Comparison of ENCODE assay signal across 8 cellular contexts in genomic region chr13:33015791-33016323, GRCh38. TPM values are rescaled to one million over a fixed set of nuclear protein-coding genes. Genes with fewer than 3 reads are reported as not detected.
DNase-seq lines count a peak whose midpoint lies in the region; ATAC-seq, FAIRE-seq and TF ChIP-seq lines count a peak whose summit lies in the region.

No MANE protein-coding gene starts in this region.

- TF ChIP-seq EP300 in HepG2 (IDR thresholded peaks at IDR 0.05; ENCODE audit: low read depth in 2 of 2, low read length in 2 of 2) (no peak), HepG2 (CRISPR knock-in tag; IDR thresholded peaks at IDR 0.05; ENCODE audit: borderline replicate concordance) (no peak)

- H3K9me3 Mint-ChIP-seq in CD8-positive, alpha-beta memory T cell, result peaks cover 0 to 4% (median 0%) of the 10 kb centered on the region in 5 donors
- H3K9me3 Mint-ChIP-seq in activated naive CD8-positive, alpha-beta T cell (ENCODE audit: low read depth), result no peaks in the 10 kb centered on the region
- H3K9me3 Mint-ChIP-seq in type B pancreatic cell, result no peaks in the 10 kb centered on the region

- CTCF ChIA-PET in CD8-positive, alpha-beta memory T cell (lab: Charles Lee), result no interaction called here
- CTCF ChIA-PET in HepG2 (lab: Yijun Ruan, JAX; ENCODE audit: low intra/inter-chr PET ratio, low total read pairs), result no interaction called here

- POLR2A ChIA-PET in CD8-positive, alpha-beta memory T cell (lab: Charles Lee), result no interaction called here
- POLR2A ChIA-PET in HepG2 (lab: Yijun Ruan, JAX), result no interaction called here

- no TSS peak for BruUV-seq in HepG2 (replicated peaks; lab: Mats Ljungman, UMichigan)

- no peak overlapping the region for H3K27ac Mint-ChIP-seq in CD8-positive, alpha-beta memory T cell
- no peak overlapping the region for H3K27ac Mint-ChIP-seq in activated naive CD8-positive, alpha-beta T cell
- peak overlapping the region; percentile 80 for H3K27ac Mint-ChIP-seq in type B pancreatic cell

- H3K36me3 Mint-ChIP-seq in CD8-positive, alpha-beta memory T cell, result no peaks in the 10 kb centered on the region
- no peaks in the 10 kb centered on the region for H3K36me3 Mint-ChIP-seq in activated naive CD8-positive, alpha-beta T cell
- H3K36me3 Mint-ChIP-seq in type B pancreatic cell, result no peaks in the 10 kb centered on the region

- H3K4me2 ChIP-seq in HepG2 (ENCODE audit: low read depth, low read length), result peak overlapping the region; percentile 53

- H3K27me3 ChIP-seq in CD8-positive, alpha-beta memory T cell (ENCODE audit: insufficient read depth, low read length, poor library complexity, severe bottlenecking), result peaks cover 14% of the 10 kb centered on the region
- peaks cover 1 to 16% of the 10 kb centered on the region in 2 experiments; a peak in 4 of 5 replicates for H3K27me3 ChIP-seq in HepG2 (ENCODE audit: control insufficient read depth in 1 of 2, insufficient read depth in 2 of 2, low read length in 2 of 2)

- 93% methylated on average over 12 of the region's 52 CpGs for WGBS in HepG2 (ENCODE audit: low lambda C conversion rate)

- no peaks in the 10 kb centered on the region for H3K79me2 ChIP-seq in HepG2 (ENCODE audit: insufficient read depth, low read length)

- no peak for FAIRE-seq in HepG2 (lab: Jason Lieb, UNC)

- in situ Hi-C loops in HepG2 (cut with HindIII; ENCODE audit: extremely low pct_ligation_motif_present, low pct_unique_long_range_greater_than_20kb), result no loop called here

- TF ChIP-seq CTCF in HepG2 (CRISPR knock-in tag; IDR thresholded peaks at IDR 0.05) (no peak), type B pancreatic cell (conservative IDR thresholded peaks at IDR 0.05) (no peak)

- intact Hi-C loops in HepG2 (cut with micrococcal nuclease; ENCODE audit: unreplicated experiment), result no loop called here

- H2AFZ ChIP-seq in HepG2 (ENCODE audit: low read length), result no peak overlapping the region

- no peaks in the 10 kb centered on the region for H4K20me1 ChIP-seq in HepG2 (ENCODE audit: insufficient read depth, low read length)

- no peak for TF ChIP-seq POLR2A in HepG2 (IDR thresholded peaks at IDR 0.05; ENCODE audit: insufficient read depth in 1 of 2, low read depth in 2 of 2, low read length in 2 of 2)

- no peak overlapping the region for H3K27ac ChIP-seq in CD8-positive, alpha-beta memory T cell (ENCODE audit: low read depth, low read length)
- no peak overlapping the region for H3K27ac ChIP-seq in HepG2 (ENCODE audit: extremely low read length, insufficient read depth, low read length)

- TF ChIP-seq RAD21 in HepG2 (CRISPR knock-in tag; IDR thresholded peaks at IDR 0.05), result no peak

- no peak for DNase-seq in CD8-positive, alpha-beta memory T cell
- DNase-seq in HepG2 (ENCODE audit: low spot score), result no peak
- DNase-seq in type B pancreatic cell (ENCODE audit: extremely low spot score, unreplicated experiment), result peak; percentile 71
- DNase-seq in SHP77 (lab: John Stamatoyannopoulos, UW), result no peak
- no peak for DNase-seq in NCI-H1092 (lab: John Stamatoyannopoulos, UW)

- ATAC-seq in GM21390 (IDR thresholded peaks at IDR 0.05; ENCODE audit: unreplicated experiment), result peak; percentile 8
- peak; percentile 51; the same call in 2 of the 3 replicates for ATAC-seq in HepG2
- no peak for ATAC-seq in HG02610 (IDR thresholded peaks at IDR 0.05; ENCODE audit: unreplicated experiment)

- no peak overlapping the region for H3K4me3 ChIP-seq in CD8-positive, alpha-beta memory T cell (ENCODE audit: low read length)
- H3K4me3 ChIP-seq in HepG2 (replicated peaks in 1 of 3; ENCODE audit: insufficient read depth in 1 of 3, low read depth in 2 of 3, low read length in 3 of 3), result peak overlapping the region in 1 of 3 experiments; percentile 23; a peak in 1 of 6 replicates

- no peak overlapping the region for H3K9ac ChIP-seq in HepG2 (ENCODE audit: insufficient read depth, low read depth, low read length)

- H3K27me3 Mint-ChIP-seq in CD8-positive, alpha-beta memory T cell, result peaks cover 52 to 68% of the 10 kb centered on the region in 2 donors
- peaks cover 57% of the 10 kb centered on the region for H3K27me3 Mint-ChIP-seq in activated naive CD8-positive, alpha-beta T cell
- H3K27me3 Mint-ChIP-seq in type B pancreatic cell, result peaks cover 64% of the 10 kb centered on the region

- H3K9me3 ChIP-seq in CD8-positive, alpha-beta memory T cell (ENCODE audit: low read length), result no peaks in the 10 kb centered on the region
- H3K9me3 ChIP-seq in HepG2 (ENCODE audit: low read length), result no peaks in the 10 kb centered on the region

- H3K36me3 ChIP-seq in CD8-positive, alpha-beta memory T cell (ENCODE audit: insufficient read depth, low read length), result no peaks in the 10 kb centered on the region
- H3K36me3 ChIP-seq in HepG2 (replicated peaks in 1 of 2; ENCODE audit: control insufficient read depth in 1 of 2, insufficient read depth in 2 of 2, low read length in 2 of 2), result no peaks in the 10 kb centered on the region

- H3K4me1 Mint-ChIP-seq in CD8-positive, alpha-beta memory T cell, result peaks cover 10 to 21% (median 16%) of the 10 kb centered on the region in 3 donors
- peaks cover 15% of the 10 kb centered on the region for H3K4me1 Mint-ChIP-seq in activated naive CD8-positive, alpha-beta T cell (ENCODE audit: low read depth)
- H3K4me1 Mint-ChIP-seq in type B pancreatic cell (ENCODE audit: unreplicated experiment), result peaks cover 14% of the 10 kb centered on the region

- peak overlapping the region; percentile 8 to 69 (median 60) for H3K4me3 Mint-ChIP-seq in CD8-positive, alpha-beta memory T cell
- peak overlapping the region; percentile 79 for H3K4me3 Mint-ChIP-seq in activated naive CD8-positive, alpha-beta T cell
- H3K4me3 Mint-ChIP-seq in type B pancreatic cell, result peak overlapping the region; percentile 83

- H3K4me1 ChIP-seq in CD8-positive, alpha-beta memory T cell (ENCODE audit: insufficient read depth, low read length), result no peaks in the 10 kb centered on the region
- no peaks in the 10 kb centered on the region for H3K4me1 ChIP-seq in HepG2 (ENCODE audit: insufficient read depth, low read length)

TF ChIP-seq in HepG2, 621 proteins besides CTCF, POLR2A, EP300 and RAD21 (continues in another document):
- TF ChIP-seq ZNF605 (CRISPR knock-in tag; IDR thresholded peaks at IDR 0.05), result no peak
- TF ChIP-seq PHF20 (CRISPR knock-in tag; IDR thresholded peaks at IDR 0.05), result no peak
- no peak for TF ChIP-seq PCBP2 (optimal IDR thresholded peaks at IDR 0.05; ENCODE audit: low read depth, low read length, poor library complexity, severe bottlenecking)
- no peak for TF ChIP-seq ZSCAN9 (CRISPR knock-in tag; IDR thresholded peaks at IDR 0.05; ENCODE audit: borderline replicate concordance)
- no peak for TF ChIP-seq ZNF232 (CRISPR knock-in tag; IDR thresholded peaks at IDR 0.05; ENCODE audit: borderline replicate concordance)
- TF ChIP-seq GMEB1 (CRISPR knock-in tag; IDR thresholded peaks at IDR 0.05; ENCODE audit: borderline replicate concordance), result no peak
- no peak for TF ChIP-seq MIXL1 (CRISPR knock-in tag; IDR thresholded peaks at IDR 0.05)
- TF ChIP-seq PAWR (CRISPR knock-in tag; IDR thresholded peaks at IDR 0.05; ENCODE audit: borderline replicate concordance), result no peak
- no peak for TF ChIP-seq HCFC1 (IDR thresholded peaks at IDR 0.05; ENCODE audit: low read depth, low read length)

RNA-seq across cellular contexts. Expression of gene KL, which starts 0.4 kb away (rescaled TPM):
- total RNA-seq in CD8-positive, alpha-beta memory T cell, result under 1 TPM; 0.20 to 0.35 TPM
- polyA plus RNA-seq in CD8-positive, alpha-beta memory T cell, result not detected
- not detected in 2 replicates for total RNA-seq in HepG2 (2016; rRNA removed; fragmentation: Illumina TruSeq; extraction: Trizol)
- total RNA-seq in HepG2 (2016; cell fraction: cytosol; rRNA removed; fragmentation: Illumina TruSeq; extraction: Trizol; ENCODE audit: low read depth), result not detected in 2 replicates
- not detected in 2 replicates for total RNA-seq in HepG2 (2016; cell fraction: insoluble cytoplasmic fraction; rRNA removed; fragmentation: Illumina TruSeq; extraction: Trizol)
- total RNA-seq in HepG2 (2016; cell fraction: membrane; rRNA removed; fragmentation: Illumina TruSeq; extraction: Trizol), result not detected in 2 replicates
- not detected in 2 replicates for total RNA-seq in HepG2 (2016; cell fraction: nucleus; rRNA removed; fragmentation: Illumina TruSeq; extraction: Trizol)
- not detected in 2 replicates for polyA plus RNA-seq in HepG2 (2011; rRNA removed)
- not detected in 2 replicates for polyA plus RNA-seq in HepG2 (2011; cell fraction: cytosol; rRNA removed)
- not detected in 2 replicates for polyA plus RNA-seq in HepG2 (2011; cell fraction: nucleus; rRNA removed)
- not detected in 2 replicates for polyA plus RNA-seq in HepG2 (2012)
- not detected in 2 replicates for polyA plus RNA-seq in HepG2 (2016; cell fraction: cytosol; fragmentation: Illumina TruSeq; extraction: Trizol; ENCODE audit: low read depth)
- polyA plus RNA-seq in HepG2 (2016; cell fraction: insoluble cytoplasmic fraction; fragmentation: Illumina TruSeq; extraction: Trizol; ENCODE audit: low read depth), result not detected in 2 replicates
- polyA plus RNA-seq in HepG2 (2016; cell fraction: membrane; fragmentation: Illumina TruSeq; extraction: Trizol; ENCODE audit: low read depth), result not detected in 2 replicates
- polyA plus RNA-seq in HepG2 (2016; cell fraction: nucleus; fragmentation: Illumina TruSeq; extraction: Trizol; ENCODE audit: insufficient read depth, low read depth), result not detected in 2 replicates
- polyA minus RNA-seq in HepG2 (2011; rRNA and poly(A)+ RNA removed; ENCODE audit: low replicate concordance), result 0.05 TPM in 1 of 2 replicates, not detected in the other
- not detected in 2 replicates for polyA minus RNA-seq in HepG2 (2011; cell fraction: cytosol; rRNA and poly(A)+ RNA removed)
- not detected in 2 replicates for polyA minus RNA-seq in HepG2 (2011; cell fraction: nucleus; rRNA and poly(A)+ RNA removed)
- 3.6 TPM in 2 replicates for total RNA-seq in type B pancreatic cell (ENCODE audit: low replicate concordance)
